ENCODE assay signal across 1 cellular context in the genomic region with DNA sequence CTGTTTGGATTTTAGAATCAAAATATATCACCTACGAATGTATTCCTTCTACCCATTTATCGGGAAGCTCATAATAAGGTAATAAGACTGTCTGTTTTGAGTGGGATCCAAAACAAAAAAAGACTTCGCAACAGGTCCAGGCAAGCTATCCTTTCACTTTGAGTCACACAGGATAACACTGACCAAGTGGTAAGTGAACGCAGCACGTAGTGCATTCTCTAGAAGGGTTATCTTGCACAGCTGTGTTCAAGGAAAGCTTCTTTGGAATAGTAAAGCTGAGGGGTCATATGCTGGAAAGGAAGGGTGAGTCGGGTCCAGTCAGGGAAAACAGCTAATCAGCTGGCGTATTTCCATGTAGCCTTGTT.
TF ChIP-seq lines count a peak whose summit lies in the region.

No MANE protein-coding gene starts in this region.

TF ChIP-seq in GM23338, 12 proteins besides CTCF, POLR2A, EP300 and RAD21 (continued from another document):
- TF ChIP-seq, protein P1, sequence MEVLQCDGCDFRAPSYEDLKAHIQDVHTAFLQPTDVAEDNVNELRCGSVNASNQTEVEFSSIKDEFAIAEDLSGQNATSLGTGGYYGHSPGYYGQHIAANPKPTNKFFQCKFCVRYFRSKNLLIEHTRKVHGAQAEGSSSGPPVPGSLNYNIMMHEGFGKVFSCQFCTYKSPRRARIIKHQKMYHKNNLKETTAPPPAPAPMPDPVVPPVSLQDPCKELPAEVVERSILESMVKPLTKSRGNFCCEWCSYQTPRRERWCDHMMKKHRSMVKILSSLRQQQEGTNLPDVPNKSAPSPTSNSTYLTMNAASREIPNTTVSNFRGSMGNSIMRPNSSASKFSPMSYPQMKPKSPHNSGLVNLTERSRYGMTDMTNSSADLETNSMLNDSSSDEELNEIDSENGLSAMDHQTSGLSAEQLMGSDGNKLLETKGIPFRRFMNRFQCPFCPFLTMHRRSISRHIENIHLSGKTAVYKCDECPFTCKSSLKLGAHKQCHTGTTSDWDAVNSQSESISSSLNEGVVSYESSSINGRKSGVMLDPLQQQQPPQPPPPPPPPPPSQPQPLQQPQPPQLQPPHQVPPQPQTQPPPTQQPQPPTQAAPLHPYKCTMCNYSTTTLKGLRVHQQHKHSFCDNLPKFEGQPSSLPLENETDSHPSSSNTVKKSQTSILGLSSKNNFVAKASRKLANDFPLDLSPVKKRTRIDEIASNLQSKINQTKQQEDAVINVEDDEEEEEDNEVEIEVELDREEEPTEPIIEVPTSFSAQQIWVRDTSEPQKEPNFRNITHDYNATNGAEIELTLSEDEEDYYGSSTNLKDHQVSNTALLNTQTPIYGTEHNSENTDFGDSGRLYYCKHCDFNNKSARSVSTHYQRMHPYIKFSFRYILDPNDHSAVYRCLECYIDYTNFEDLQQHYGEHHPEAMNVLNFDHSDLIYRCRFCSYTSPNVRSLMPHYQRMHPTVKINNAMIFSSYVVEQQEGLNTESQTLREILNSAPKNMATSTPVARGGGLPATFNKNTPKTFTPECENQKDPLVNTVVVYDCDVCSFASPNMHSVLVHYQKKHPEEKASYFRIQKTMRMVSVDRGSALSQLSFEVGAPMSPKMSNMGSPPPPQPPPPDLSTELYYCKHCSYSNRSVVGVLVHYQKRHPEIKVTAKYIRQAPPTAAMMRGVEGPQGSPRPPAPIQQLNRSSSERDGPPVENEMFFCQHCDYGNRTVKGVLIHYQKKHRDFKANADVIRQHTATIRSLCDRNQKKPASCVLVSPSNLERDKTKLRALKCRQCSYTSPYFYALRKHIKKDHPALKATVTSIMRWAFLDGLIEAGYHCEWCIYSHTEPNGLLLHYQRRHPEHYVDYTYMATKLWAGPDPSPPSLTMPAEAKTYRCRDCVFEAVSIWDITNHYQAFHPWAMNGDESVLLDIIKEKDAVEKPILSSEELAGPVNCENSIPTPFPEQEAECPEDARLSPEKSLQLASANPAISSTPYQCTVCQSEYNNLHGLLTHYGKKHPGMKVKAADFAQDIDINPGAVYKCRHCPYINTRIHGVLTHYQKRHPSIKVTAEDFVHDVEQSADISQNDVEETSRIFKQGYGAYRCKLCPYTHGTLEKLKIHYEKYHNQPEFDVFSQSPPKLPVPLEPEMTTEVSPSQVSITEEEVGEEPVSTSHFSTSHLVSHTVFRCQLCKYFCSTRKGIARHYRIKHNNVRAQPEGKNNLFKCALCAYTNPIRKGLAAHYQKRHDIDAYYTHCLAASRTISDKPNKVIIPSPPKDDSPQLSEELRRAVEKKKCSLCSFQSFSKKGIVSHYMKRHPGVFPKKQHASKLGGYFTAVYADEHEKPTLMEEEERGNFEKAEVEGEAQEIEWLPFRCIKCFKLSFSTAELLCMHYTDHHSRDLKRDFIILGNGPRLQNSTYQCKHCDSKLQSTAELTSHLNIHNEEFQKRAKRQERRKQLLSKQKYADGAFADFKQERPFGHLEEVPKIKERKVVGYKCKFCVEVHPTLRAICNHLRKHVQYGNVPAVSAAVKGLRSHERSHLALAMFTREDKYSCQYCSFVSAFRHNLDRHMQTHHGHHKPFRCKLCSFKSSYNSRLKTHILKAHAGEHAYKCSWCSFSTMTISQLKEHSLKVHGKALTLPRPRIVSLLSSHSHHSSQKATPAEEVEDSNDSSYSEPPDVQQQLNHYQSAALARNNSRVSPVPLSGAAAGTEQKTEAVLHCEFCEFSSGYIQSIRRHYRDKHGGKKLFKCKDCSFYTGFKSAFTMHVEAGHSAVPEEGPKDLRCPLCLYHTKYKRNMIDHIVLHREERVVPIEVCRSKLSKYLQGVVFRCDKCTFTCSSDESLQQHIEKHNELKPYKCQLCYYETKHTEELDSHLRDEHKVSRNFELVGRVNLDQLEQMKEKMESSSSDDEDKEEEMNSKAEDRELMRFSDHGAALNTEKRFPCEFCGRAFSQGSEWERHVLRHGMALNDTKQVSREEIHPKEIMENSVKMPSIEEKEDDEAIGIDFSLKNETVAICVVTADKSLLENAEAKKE (CRISPR knock-in tag; IDR thresholded peaks at IDR 0.05) = no peak
- no peak for TF ChIP-seq POLR2AphosphoS5 (IDR thresholded peaks at IDR 0.05; ENCODE audit: low read depth)
